14 cellular contexts compared by ENCODE assay signal in the genomic region with DNA sequence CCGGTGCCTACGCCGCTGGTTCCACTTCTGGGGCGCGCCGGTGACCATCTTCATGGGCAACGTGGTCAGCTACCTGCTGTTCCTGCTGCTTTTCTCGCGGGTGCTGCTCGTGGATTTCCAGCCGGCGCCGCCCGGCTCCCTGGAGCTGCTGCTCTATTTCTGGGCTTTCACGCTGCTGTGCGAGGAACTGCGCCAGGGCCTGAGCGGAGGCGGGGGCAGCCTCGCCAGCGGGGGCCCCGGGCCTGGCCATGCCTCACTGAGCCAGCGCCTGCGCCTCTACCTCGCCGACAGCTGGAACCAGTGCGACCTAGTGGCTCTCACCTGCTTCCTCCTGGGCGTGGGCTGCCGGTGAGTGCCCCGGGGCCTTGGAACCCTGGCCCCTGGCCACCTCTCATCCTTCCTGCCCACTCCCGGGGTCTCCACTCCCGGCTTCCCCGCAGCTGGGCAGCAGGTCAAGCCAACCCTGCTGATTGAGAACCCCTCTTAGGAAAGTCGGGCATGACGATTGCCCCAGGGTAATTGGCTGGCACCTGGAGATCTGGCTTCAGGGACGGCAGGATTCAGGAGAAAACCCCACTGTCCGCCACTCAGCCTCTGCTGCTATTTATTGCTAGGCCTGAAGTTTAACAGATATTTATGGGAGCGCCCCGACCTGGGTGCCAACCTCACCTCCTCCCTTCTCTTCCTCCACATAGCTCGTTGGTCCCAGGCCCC. TPM values are rescaled to one million over a fixed set of nuclear protein-coding genes. Genes with fewer than 3 reads are reported as not detected.
DNase-seq lines count a peak whose midpoint lies in the region; TF ChIP-seq lines count a peak whose summit lies in the region.
"Had no signal": no experiment of that assay in that cellular context is flagged by ENCODE, and none has a peak within 500 bp of the region (broad histone marks: within the 10 kb centered on the region; RNA-seq: fewer than 3 reads in every experiment).

No MANE protein-coding gene starts in this region.

- TF ChIP-seq POLR2A in breast epithelium (IDR thresholded peaks at IDR 0.05): no peak

- BruUV-seq in mammary epithelial cell (replicated peaks; lab: Mats Ljungman, UMichigan): no TSS peak

- dilution Hi-C loops in mammary epithelial cell (cut with HindIII; ENCODE audit: low sequenced_read_pairs): no loop called here

- intact Hi-C loops in breast epithelium (cut with DNase I; ENCODE audit: low total_unique reads) (loop anchor here (10.0 kb wide), 1 partner anchor 122 kb away; a partner anchor contains a TSS), mammary epithelial cell (cut with micrococcal nuclease) (no loop called here)
- intact Hi-C loops in activated T-helper 2 cell treated with anti-CD3 and anti-CD28 coated beads, Interferon-gamma antibody, Interleukin-2, Interleukin-4, amounts not matched to agents 10 μg/mL and 5 μg/mL and 100 μg/mL, durations not matched to agents 14 hours and 24 hours and 36 hours (cut with micrococcal nuclease): loop anchor here (5.0 kb wide), 1 partner anchor 99 kb away; no protein-coding TSS in a partner anchor

- CTCF ChIA-PET in mammary epithelial cell (lab: Charles Lee; ENCODE audit: low non-redundant PET): no interaction called here

- DNase-seq in breast epithelium (ENCODE audit: low spot score in 2 of 2) (peak in 1 of 2 donors; percentile 48), mammary epithelial cell (no peak), coronary artery (ENCODE audit: low spot score) (no peak), middle frontal gyrus (ENCODE audit: extremely low spot score, low spot score) (peak; percentile 22), activated gamma-delta T cell (lab: John Stamatoyannopoulos, UW) (no peak), cerebellar nuclear complex (lab: John Stamatoyannopoulos, UW) (no peak), progenitor cell of endocrine pancreas (ENCODE audit: low spot score, unreplicated experiment) (no peak)
- no peak for DNase-seq in activated T-helper 2 cell treated with anti-CD3 and anti-CD28 coated beads, Interferon-gamma antibody, Interleukin-2, Interleukin-4, amounts not matched to agents 10 μg/mL and 5 μg/mL and 100 μg/mL, durations not matched to agents 14 hours and 24 hours and 36 hours (ENCODE audit: low spot score)
- DNase-seq: activated naive CD8-positive, alpha-beta T cell treated with anti-CD3 and anti-CD28 coated beads for 36 hours; cortex of kidney; IMR-90; NCI-H446 had no signal

- H3K27me3 ChIP-seq in breast epithelium (no peaks in the 10 kb centered on the region), mammary epithelial cell (ENCODE audit: insufficient read depth, low read length) (no peaks in the 10 kb centered on the region)

- H3K36me3 Mint-ChIP-seq in activated T-helper 2 cell treated with anti-CD3 and anti-CD28 coated beads, Interferon-gamma antibody, Interleukin-2, Interleukin-4, amounts not matched to agents 10 μg/mL and 5 μg/mL and 100 μg/mL, durations not matched to agents 14 hours and 24 hours and 36 hours (ENCODE audit: low read depth): no peaks in the 10 kb centered on the region
- H3K36me3 Mint-ChIP-seq in progenitor cell of endocrine pancreas (ENCODE audit: insufficient read depth): no peaks in the 10 kb centered on the region
- H3K36me3 Mint-ChIP-seq: activated naive CD8-positive, alpha-beta T cell treated with anti-CD3 and anti-CD28 coated beads for 36 hours; natural killer cell treated with Interleukin-12 subunit alpha and Interleukin-12 subunit beta and Interleukin-15 and Interleukin-18, amount 100 ng/mL, for 72 hours had no signal

- no peaks in the 10 kb centered on the region for H4K20me1 ChIP-seq in mammary epithelial cell (ENCODE audit: insufficient read depth, low read length)

- in situ Hi-C loops in mammary epithelial cell (cut with MboI; ENCODE audit: low sequenced_read_pairs in 2 of 2): loop anchor here in 1 of 2 donors (10.0 kb wide), 1 partner anchor 202 kb away; a partner anchor contains a TSS

- H3K4me1 ChIP-seq in breast epithelium: no peaks in the 10 kb centered on the region
- H3K4me1 ChIP-seq in mammary epithelial cell (ENCODE audit: insufficient read depth, low read length): peaks cover 6% of the 10 kb centered on the region

- peak overlapping the region in 2 of 3 donors; percentile 27 to 39 for H3K4me3 ChIP-seq in breast epithelium
- H3K4me3 ChIP-seq in mammary epithelial cell (replicated peaks in 1 of 3; ENCODE audit: insufficient read depth in 1 of 3, low read depth in 2 of 3, low read length in 3 of 3): no peak overlapping the region
- H3K4me3 ChIP-seq in coronary artery: no peak overlapping the region

- no peak overlapping the region for H2AFZ ChIP-seq in mammary epithelial cell (ENCODE audit: low read depth, low read length)

- H3K4me2 ChIP-seq in mammary epithelial cell (ENCODE audit: insufficient read depth, low read depth, low read length): no peak overlapping the region

- H3K9me3 Mint-ChIP-seq in activated T-helper 2 cell treated with anti-CD3 and anti-CD28 coated beads, Interferon-gamma antibody, Interleukin-2, Interleukin-4, amounts not matched to agents 10 μg/mL and 5 μg/mL and 100 μg/mL, durations not matched to agents 14 hours and 24 hours and 36 hours: no peaks in the 10 kb centered on the region
- H3K9me3 Mint-ChIP-seq in progenitor cell of endocrine pancreas (ENCODE audit: low read depth): no peaks in the 10 kb centered on the region
- H3K9me3 Mint-ChIP-seq: activated naive CD8-positive, alpha-beta T cell treated with anti-CD3 and anti-CD28 coated beads for 36 hours; natural killer cell treated with Interleukin-12 subunit alpha and Interleukin-12 subunit beta and Interleukin-15 and Interleukin-18, amount 100 ng/mL, for 72 hours had no signal

- no peak overlapping the region for H3K9ac ChIP-seq in mammary epithelial cell (ENCODE audit: insufficient read depth, low read length)

- no peaks in the 10 kb centered on the region for H3K79me2 ChIP-seq in mammary epithelial cell (ENCODE audit: insufficient read depth, low read length)

- no peak overlapping the region for H3K27ac Mint-ChIP-seq in activated T-helper 2 cell treated with anti-CD3 and anti-CD28 coated beads, Interferon-gamma antibody, Interleukin-2, Interleukin-4, amounts not matched to agents 10 μg/mL and 5 μg/mL and 100 μg/mL, durations not matched to agents 14 hours and 24 hours and 36 hours
- no peak overlapping the region for H3K27ac Mint-ChIP-seq in progenitor cell of endocrine pancreas
- H3K27ac Mint-ChIP-seq: activated naive CD8-positive, alpha-beta T cell treated with anti-CD3 and anti-CD28 coated beads for 36 hours; natural killer cell treated with Interleukin-12 subunit alpha and Interleukin-12 subunit beta and Interleukin-15 and Interleukin-18, amount 100 ng/mL, for 72 hours had no signal

- 43% methylated on average over 23 of the region's 40 CpGs for WGBS in mammary epithelial cell (ENCODE audit: low coverage, missing lambda C conversion rate)

- H3K27ac ChIP-seq in breast epithelium (peak overlapping the region; percentile 64 to 66), mammary epithelial cell (ENCODE audit: insufficient read depth, low read depth, low read length) (no peak overlapping the region), coronary artery (peak overlapping the region; percentile 11 to 51)

- TF ChIP-seq CTCF in breast epithelium (IDR thresholded peaks at IDR 0.05) (no peak), mammary epithelial cell (conservative IDR thresholded peaks at IDR 0.05 in 1 of 2, IDR thresholded peaks at IDR 0.05 in 1 of 2; ENCODE audit: extremely low read depth in 1 of 2, insufficient read depth in 1 of 2, low read depth in 1 of 2, low read length in 2 of 2) (no peak), coronary artery (IDR thresholded peaks at IDR 0.05) (no peak), progenitor cell of endocrine pancreas (IDR thresholded peaks at IDR 0.05; ENCODE audit: unreplicated experiment) (no peak)

- H3K36me3 ChIP-seq in breast epithelium: no peaks in the 10 kb centered on the region
- peaks cover 3% of the 10 kb centered on the region for H3K36me3 ChIP-seq in mammary epithelial cell (ENCODE audit: insufficient read depth, low read length)

- peaks cover 6% of the 10 kb centered on the region for H3K4me1 Mint-ChIP-seq in activated T-helper 2 cell treated with anti-CD3 and anti-CD28 coated beads, Interferon-gamma antibody, Interleukin-2, Interleukin-4, amounts not matched to agents 10 μg/mL and 5 μg/mL and 100 μg/mL, durations not matched to agents 14 hours and 24 hours and 36 hours (ENCODE audit: low read depth)
- H3K4me1 Mint-ChIP-seq in progenitor cell of endocrine pancreas (ENCODE audit: low read depth): peaks cover 1% of the 10 kb centered on the region

- H3K9me3 ChIP-seq in breast epithelium: no peaks in the 10 kb centered on the region
- H3K9me3 ChIP-seq in mammary epithelial cell (replicated peaks; ENCODE audit: insufficient read depth, low read length): no peaks in the 10 kb centered on the region

- no peak overlapping the region for H3K4me3 Mint-ChIP-seq in activated T-helper 2 cell treated with anti-CD3 and anti-CD28 coated beads, Interferon-gamma antibody, Interleukin-2, Interleukin-4, amounts not matched to agents 10 μg/mL and 5 μg/mL and 100 μg/mL, durations not matched to agents 14 hours and 24 hours and 36 hours (ENCODE audit: low read depth)
- no peak overlapping the region for H3K4me3 Mint-ChIP-seq in progenitor cell of endocrine pancreas (ENCODE audit: low read depth)
- H3K4me3 Mint-ChIP-seq: activated naive CD8-positive, alpha-beta T cell treated with anti-CD3 and anti-CD28 coated beads for 36 hours; natural killer cell treated with Interleukin-12 subunit alpha and Interleukin-12 subunit beta and Interleukin-15 and Interleukin-18, amount 100 ng/mL, for 72 hours had no signal

- H3K27me3 Mint-ChIP-seq in activated T-helper 2 cell treated with anti-CD3 and anti-CD28 coated beads, Interferon-gamma antibody, Interleukin-2, Interleukin-4, amounts not matched to agents 10 μg/mL and 5 μg/mL and 100 μg/mL, durations not matched to agents 14 hours and 24 hours and 36 hours (ENCODE audit: low read depth): peaks cover 2% of the 10 kb centered on the region
- H3K27me3 Mint-ChIP-seq in progenitor cell of endocrine pancreas: peaks cover 7% of the 10 kb centered on the region
- H3K27me3 Mint-ChIP-seq: natural killer cell treated with Interleukin-12 subunit alpha and Interleukin-12 subunit beta and Interleukin-15 and Interleukin-18, amount 100 ng/mL, for 72 hours had no signal

RNA-seq across cellular contexts. Expression of a gene that starts 39.1 kb away (rescaled TPM):
- total RNA-seq in breast epithelium (10 to 100 TPM; 13.1 to 34.0 (median 24.3) TPM), mammary epithelial cell (10 to 100 TPM; 32.7 to 61.8 TPM), progenitor cell of endocrine pancreas (16.9 and 17.7 TPM in 2 replicates)
- 12.6 TPM for polyA plus RNA-seq in mammary epithelial cell
- polyA minus RNA-seq in mammary epithelial cell: 32.3 TPM
- total RNA-seq in activated T-helper 2 cell treated with anti-CD3 and anti-CD28 coated beads, Interferon-gamma antibody, Interleukin-2, Interleukin-4, amounts not matched to agents 10 μg/mL and 5 μg/mL and 100 μg/mL, durations not matched to agents 14 hours and 24 hours and 36 hours: 1.3 and 1.9 TPM in 2 replicates
- total RNA-seq: activated naive CD8-positive, alpha-beta T cell treated with anti-CD3 and anti-CD28 coated beads for 36 hours; natural killer cell treated with Interleukin-12 subunit alpha and Interleukin-12 subunit beta and Interleukin-15 and Interleukin-18, amount 100 ng/mL, for 72 hours had no signal

RNA-seq across cellular contexts. Expression of a gene that starts 41.5 kb away (rescaled TPM):
- total RNA-seq in breast epithelium: 1 to 10 TPM in 2 of 3 donors, under 1 TPM in 1; 0.88 to 2.7 (median 1.3) TPM
- total RNA-seq in mammary epithelial cell: not detected
- not detected for polyA plus RNA-seq in mammary epithelial cell
- polyA minus RNA-seq in mammary epithelial cell: not detected
- not detected in 2 replicates for total RNA-seq in activated T-helper 2 cell treated with anti-CD3 and anti-CD28 coated beads, Interferon-gamma antibody, Interleukin-2, Interleukin-4, amounts not matched to agents 10 μg/mL and 5 μg/mL and 100 μg/mL, durations not matched to agents 14 hours and 24 hours and 36 hours
- total RNA-seq in progenitor cell of endocrine pancreas: 1.6 and 2.1 TPM in 2 replicates
- total RNA-seq: activated naive CD8-positive, alpha-beta T cell treated with anti-CD3 and anti-CD28 coated beads for 36 hours; Daoy; IMR-90; natural killer cell treated with Interleukin-12 subunit alpha and Interleukin-12 subunit beta and Interleukin-15 and Interleukin-18, amount 100 ng/mL, for 72 hours had no signal

Comparison
In these comparisons a context has a peak if more than half of its experiments do, and no peak if none do; other contexts are left out.
1. H3K4me3 ChIP-seq: peak in breast epithelium (2 of 3); none in mammary epithelial cell (0 of 3) and coronary artery (single experiment).